10 cellular contexts compared by ENCODE assay signal in genomic region chr15:62348528-62349087, GRCh38.
"Had no signal": no experiment of that assay in that cellular context is flagged by ENCODE, and none has a peak within 500 bp of the region (broad histone marks: within the 10 kb centered on the region; RNA-seq: fewer than 3 reads in every experiment).

No MANE protein-coding gene starts in this region.

- H3K9me3 ChIP-seq: breast epithelium, left lung had no signal

- DNase-seq: activated CD4-positive, alpha-beta T cell treated with anti-CD3 and anti-CD28 coated beads, Interleukin-2, amount 50 U/mL, for 4 hours; activated CD4-positive, CD25-positive, alpha-beta regulatory T cell treated with anti-CD3 and anti-CD28 coated beads, Interleukin-2, amount 50 U/mL, for 72 hours; activated gamma-delta T cell; activated T-cell treated with anti-CD3 and anti-CD28 coated beads, Interleukin-2, amount 50 U/mL, for 4 hours; anterior cingulate cortex; left lung; stimulated activated naive CD4-positive, alpha-beta T cell had no signal

- ATAC-seq: activated T-cell treated with anti-CD3 and anti-CD28 coated beads, Interleukin-2, amount 50 U/mL, for 4 hours; left lung; sciatic nerve had no signal

- H3K27me3 ChIP-seq: breast epithelium, esophagus muscularis mucosa, left lung had no signal

- H3K27ac ChIP-seq: breast epithelium, esophagus muscularis mucosa, left lung had no signal

- H3K4me3 ChIP-seq: breast epithelium, esophagus muscularis mucosa, left lung had no signal

- H3K36me3 ChIP-seq: breast epithelium, esophagus muscularis mucosa, left lung had no signal

- H3K4me1 ChIP-seq: breast epithelium, left lung had no signal
